ENCODE assay signal across 2 cellular contexts in the genomic region with DNA sequence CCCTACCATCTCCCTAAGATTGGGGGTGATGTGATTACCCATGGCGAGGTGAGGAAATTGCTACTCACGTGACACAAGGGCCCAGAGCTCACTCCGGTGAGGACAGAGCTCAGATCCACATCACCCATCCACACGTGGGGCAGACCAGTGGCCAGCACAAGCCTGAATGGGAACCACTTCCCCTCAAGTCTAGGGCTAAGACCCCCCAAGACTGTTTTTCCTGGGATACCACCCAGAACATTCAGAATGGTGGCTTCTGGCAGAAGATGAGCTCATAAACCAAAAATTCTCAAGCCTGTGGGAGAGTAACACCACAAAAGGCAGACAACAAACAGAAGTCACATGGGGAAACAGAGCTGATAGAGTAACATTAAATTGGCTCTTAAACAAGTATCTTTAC.
A peak's percentile ranks its signal among the peaks of the same experiment; 100 is the strongest.
TF ChIP-seq lines count a peak whose summit lies in the region.

No MANE protein-coding gene starts in this region.

TF ChIP-seq in IMR-90, 13 proteins besides CTCF, POLR2A, EP300 and RAD21:
- TF ChIP-seq CEBPB (IDR thresholded peaks at IDR 0.05; ENCODE audit: low read depth, low read length) (no peak), CHD1 (IDR thresholded peaks at IDR 0.05; ENCODE audit: low read depth, low read length) (no peak), RCOR1 (IDR thresholded peaks at IDR 0.05; ENCODE audit: insufficient replicate concordance, low read length) (no peak), MAZ (IDR thresholded peaks at IDR 0.05; ENCODE audit: borderline replicate concordance, low read depth, low read length) (no peak), MAFK (IDR thresholded peaks at IDR 0.05; ENCODE audit: low read depth, low read length) (no peak), SMC3 (IDR thresholded peaks at IDR 0.05; ENCODE audit: low read depth, low read length) (no peak)
- TF ChIP-seq, protein P1, sequence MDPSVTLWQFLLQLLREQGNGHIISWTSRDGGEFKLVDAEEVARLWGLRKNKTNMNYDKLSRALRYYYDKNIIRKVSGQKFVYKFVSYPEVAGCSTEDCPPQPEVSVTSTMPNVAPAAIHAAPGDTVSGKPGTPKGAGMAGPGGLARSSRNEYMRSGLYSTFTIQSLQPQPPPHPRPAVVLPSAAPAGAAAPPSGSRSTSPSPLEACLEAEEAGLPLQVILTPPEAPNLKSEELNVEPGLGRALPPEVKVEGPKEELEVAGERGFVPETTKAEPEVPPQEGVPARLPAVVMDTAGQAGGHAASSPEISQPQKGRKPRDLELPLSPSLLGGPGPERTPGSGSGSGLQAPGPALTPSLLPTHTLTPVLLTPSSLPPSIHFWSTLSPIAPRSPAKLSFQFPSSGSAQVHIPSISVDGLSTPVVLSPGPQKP (IDR thresholded peaks at IDR 0.05; ENCODE audit: borderline replicate concordance, low read depth, low read length) = no peak

TF ChIP-seq in K562, 482 proteins besides CTCF, POLR2A, EP300 and RAD21:
- TF ChIP-seq NBN (IDR thresholded peaks at IDR 0.05; ENCODE audit: low read depth) = no peak
- TF ChIP-seq, protein P2, sequence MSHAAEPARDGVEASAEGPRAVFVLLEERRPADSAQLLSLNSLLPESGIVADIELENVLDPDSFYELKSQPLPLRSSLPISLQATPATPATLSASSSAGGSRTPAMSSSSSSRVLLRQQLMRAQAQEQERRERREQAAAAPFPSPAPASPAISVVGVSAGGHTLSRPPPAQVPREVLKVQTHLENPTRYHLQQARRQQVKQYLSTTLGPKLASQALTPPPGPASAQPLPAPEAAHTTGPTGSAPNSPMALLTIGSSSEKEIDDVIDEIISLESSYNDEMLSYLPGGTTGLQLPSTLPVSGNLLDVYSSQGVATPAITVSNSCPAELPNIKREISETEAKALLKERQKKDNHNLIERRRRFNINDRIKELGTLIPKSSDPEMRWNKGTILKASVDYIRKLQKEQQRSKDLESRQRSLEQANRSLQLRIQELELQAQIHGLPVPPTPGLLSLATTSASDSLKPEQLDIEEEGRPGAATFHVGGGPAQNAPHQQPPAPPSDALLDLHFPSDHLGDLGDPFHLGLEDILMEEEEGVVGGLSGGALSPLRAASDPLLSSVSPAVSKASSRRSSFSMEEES (CRISPR knock-in tag; IDR thresholded peaks at IDR 0.05) = peak; percentile 21; the same call in 1 of the 2 replicates
